Comparison of ENCODE assay signal across 9 cellular contexts in genomic region chr14:65321370-65321875, GRCh38.
DNase-seq lines count a peak whose midpoint lies in the region; ATAC-seq, FAIRE-seq and TF ChIP-seq lines count a peak whose summit lies in the region.
"Had no signal": no experiment of that assay in that cellular context is flagged by ENCODE, and none has a peak within 500 bp of the region (broad histone marks: within the 10 kb centered on the region; RNA-seq: fewer than 3 reads in every experiment).

No MANE protein-coding gene starts in this region.

- no peak for DNase-seq in cardiac muscle cell (ENCODE audit: low read depth in 1 of 2, low spot score in 1 of 2)
- DNase-seq in left cardiac atrium = no peak
- DNase-seq in T-cell = no peak
- DNase-seq in urothelium cell line (ENCODE audit: low spot score) = no peak
- DNase-seq in HUDEP-2 (lab: John Stamatoyannopoulos, UW; ENCODE audit: unreplicated experiment in 76 of 76) = no peak
- no peak for DNase-seq in mesenteric fat pad (ENCODE audit: low spot score)
- no peak for DNase-seq in GOT3 (lab: John Stamatoyannopoulos, UW)

- no peaks in the 10 kb centered on the region for H3K27me3 ChIP-seq in cardiac muscle cell

- H3K36me3 Mint-ChIP-seq in T-cell = no peaks in the 10 kb centered on the region
- H3K36me3 Mint-ChIP-seq: CD4-positive, CD25-positive, alpha-beta regulatory T cell had no signal

- H3K27me3 Mint-ChIP-seq in T-cell = no peaks in the 10 kb centered on the region

- POLR2A ChIA-PET in T-cell (lab: Charles Lee) = interaction anchor here in 1 of 2 donors (0.7 to 1.1 kb wide), 3 partner anchors 10 to 33 kb away, joined by 3 read pairs; no protein-coding TSS in a partner anchor

- peaks cover 24 to 38% (median 27%) of the 10 kb centered on the region in 3 donors for H3K4me1 Mint-ChIP-seq in T-cell

- H3K9me3 Mint-ChIP-seq in T-cell = no peaks in the 10 kb centered on the region

- intact Hi-C loops in left cardiac atrium (cut with DNase I) = no loop called here

- ATAC-seq in left cardiac atrium (no peak), HG03045 (IDR thresholded peaks at IDR 0.05; ENCODE audit: unreplicated experiment) (peak; percentile 57), T-cell (replicated peaks in 1 of 4) (peak in 3 of 4 experiments; percentile 37 to 49 (median 44))

- H3K27ac Mint-ChIP-seq in T-cell = no peak overlapping the region

- H3K4me3 Mint-ChIP-seq in T-cell = no peak overlapping the region
- H3K4me3 Mint-ChIP-seq: CD4-positive, CD25-positive, alpha-beta regulatory T cell had no signal

- H3K9me3 ChIP-seq in cardiac muscle cell (ENCODE audit: low read depth) = no peaks in the 10 kb centered on the region

- peak; percentile 30 for FAIRE-seq in urothelium cell line (lab: Jason Lieb, UNC)

- peak overlapping the region; percentile 63 for H3K27ac ChIP-seq in cardiac muscle cell

- no peak overlapping the region for H3K4me3 ChIP-seq in cardiac muscle cell

- H3K4me1 ChIP-seq in cardiac muscle cell (ENCODE audit: low read depth) = peaks cover 5% of the 10 kb centered on the region

- H3K36me3 ChIP-seq in cardiac muscle cell = no peaks in the 10 kb centered on the region

- CTCF ChIA-PET in T-cell (lab: Charles Lee) = interaction anchor here (0.7 to 1.6 kb wide), 2 partner anchors 68 to 686 kb away, joined by 3 read pairs; no protein-coding TSS in a partner anchor

- no peak for TF ChIP-seq CTCF in cardiac muscle cell (IDR thresholded peaks at IDR 0.05; ENCODE audit: low read depth, low read length)

Comparison
In these comparisons a context has a peak if more than half of its experiments do, and no peak if none do; other contexts are left out.
1. ATAC-seq: peak in HG03045 (single experiment) and T-cell (3 of 4); none in left cardiac atrium (0 of 2).